20 cellular contexts compared by ENCODE assay signal in the genomic region with DNA sequence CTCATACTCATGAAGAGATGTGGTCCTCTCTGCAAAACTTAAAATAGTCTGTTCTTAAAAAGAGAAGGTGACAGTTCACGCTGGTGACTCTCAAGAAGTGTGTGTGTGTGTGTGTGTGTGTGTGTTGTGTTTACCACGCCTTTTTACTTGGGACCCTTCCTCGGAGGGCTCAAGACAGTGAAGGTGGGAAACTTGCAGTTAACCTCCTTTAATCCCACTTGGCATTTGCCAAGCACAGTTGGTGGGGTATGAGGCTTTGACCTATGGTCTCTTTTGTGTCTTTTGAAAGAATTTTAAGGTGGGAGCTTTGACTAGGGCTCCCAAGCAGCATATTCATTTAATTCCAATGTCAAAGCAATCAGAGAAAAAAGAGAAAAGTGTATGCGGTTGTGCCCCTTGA.
A peak's percentile ranks its signal among the peaks of the same experiment; 100 is the strongest.
DNase-seq lines count a peak whose midpoint lies in the region; ATAC-seq, FAIRE-seq and TF ChIP-seq lines count a peak whose summit lies in the region.
"Had no signal": no experiment of that assay in that cellular context is flagged by ENCODE, and none has a peak within 500 bp of the region (broad histone marks: within the 10 kb centered on the region; RNA-seq: fewer than 3 reads in every experiment).

No MANE protein-coding gene starts in this region.

- ATAC-seq in K562 = no peak
- ATAC-seq in stimulated activated effector memory CD8-positive, alpha-beta T cell treated with anti-CD3 and anti-CD28 coated beads, Interleukin-12 subunit alpha, Interleukin-12 subunit beta, amount 100 ng/mL, for 72 hours = peak; percentile 8
- ATAC-seq in stimulated activated naive CD8-positive, alpha-beta T cell treated with anti-CD3 and anti-CD28 coated beads, Interleukin-15, Interleukin-2, amounts not matched to agents 100 U/mL and 50 U/mL, for 24 hours = no peak

- no peak for TF ChIP-seq RAD21 in K562 (CRISPR knock-in tag; conservative IDR thresholded peaks at IDR 0.05 in 1 of 2, IDR thresholded peaks at IDR 0.05 in 1 of 2)

- intact Hi-C loops in K562 (cut with micrococcal nuclease) = no loop called here

- no peaks in the 10 kb centered on the region for H3K36me3 ChIP-seq in K562 (ENCODE audit: control insufficient read depth, insufficient read depth, low read length)
- H3K36me3 ChIP-seq: BE2C had no signal

- no TSS peak for BruUV-seq in K562 (replicated peaks; lab: Mats Ljungman, UMichigan)

- CTCF ChIA-PET in K562 (lab: Yijun Ruan, JAX; ENCODE audit: low intra/inter-chr PET ratio) = no interaction called here

- H4K20me1 ChIP-seq in K562 (replicated peaks; ENCODE audit: control insufficient read depth, insufficient read depth, low read length) = no peaks in the 10 kb centered on the region

- no peaks in the 10 kb centered on the region for H3K27me3 ChIP-seq in K562 (ENCODE audit: control insufficient read depth in 2 of 2, insufficient read depth in 2 of 2, low read length in 2 of 2)
- H3K27me3 ChIP-seq: BE2C had no signal

- peak overlapping the region; percentile 64 for H2AFZ ChIP-seq in K562 (ENCODE audit: low read depth, low read length)

- H3K9me3 Mint-ChIP-seq in stimulated activated effector memory CD8-positive, alpha-beta T cell treated with anti-CD3 and anti-CD28 coated beads, Interleukin-12 subunit alpha, Interleukin-12 subunit beta, amount 100 ng/mL, for 72 hours = peaks cover 11% of the 10 kb centered on the region

- no peak overlapping the region; a peak in 1 of 4 replicates for H3K9ac ChIP-seq in K562 (ENCODE audit: insufficient read depth in 1 of 2, low read depth in 2 of 2, low read length in 2 of 2)

- no peaks in the 10 kb centered on the region for H3K79me2 ChIP-seq in K562 (ENCODE audit: control insufficient read depth, insufficient read depth, low read length)

- no peak overlapping the region for H3K4me3 Mint-ChIP-seq in stimulated activated effector memory CD8-positive, alpha-beta T cell treated with anti-CD3 and anti-CD28 coated beads, Interleukin-12 subunit alpha, Interleukin-12 subunit beta, amount 100 ng/mL, for 72 hours
- H3K4me3 Mint-ChIP-seq: CD4-positive, CD25-positive, alpha-beta regulatory T cell had no signal

- TF ChIP-seq CTCF in GM12865 (IDR thresholded peaks at IDR 0.05; ENCODE audit: insufficient read depth, low read depth, low read length, missing control alignments) (no peak), K562 (IDR thresholded peaks at IDR 0.05 in 2 of 3, conservative IDR thresholded peaks at IDR 0.05 in 1 of 3; ENCODE audit: insufficient read depth in 2 of 3, low read depth in 1 of 3, low read length in 3 of 3) (no peak)

- TF ChIP-seq EP300 in K562 (IDR thresholded peaks at IDR 0.05; ENCODE audit: low read length) = no peak

- H3K9me1 ChIP-seq in K562 (ENCODE audit: control insufficient read depth, insufficient read depth, low read length) = no peaks in the 10 kb centered on the region

- no peak overlapping the region for H3K27ac Mint-ChIP-seq in stimulated activated effector memory CD8-positive, alpha-beta T cell treated with anti-CD3 and anti-CD28 coated beads, Interleukin-12 subunit alpha, Interleukin-12 subunit beta, amount 100 ng/mL, for 72 hours
- H3K27ac Mint-ChIP-seq: CD4-positive, CD25-positive, alpha-beta regulatory T cell had no signal

- no peak for FAIRE-seq in K562 (lab: Jason Lieb, UNC)
- FAIRE-seq: GM12892, GM18507, H1 had no signal

- H3K4me3 ChIP-seq in GM12865 (ENCODE audit: low read depth, low read length) (no peak overlapping the region), K562 (no peak overlapping the region)

- DNase-seq in GM12865 (ENCODE audit: low read depth) = peak; percentile 3
- no peak for DNase-seq in K562 (ENCODE audit: extremely low read depth in 1 of 4, low spot score in 3 of 4)
- DNase-seq in iPS-NIHi11 (ENCODE audit: low spot score) = peak; percentile 6
- no peak for DNase-seq in stimulated activated effector memory CD8-positive, alpha-beta T cell treated with anti-CD3 and anti-CD28 coated beads, Interleukin-12 subunit alpha, Interleukin-12 subunit beta, amount 100 ng/mL, for 72 hours (ENCODE audit: low spot score in 2 of 2)
- no peak for DNase-seq in cerebellar cortex (ENCODE audit: low spot score)
- DNase-seq in UCSD-AML1 (lab: John Stamatoyannopoulos, UW; ENCODE audit: unreplicated experiment) = no peak
- DNase-seq in stimulated activated naive CD8-positive, alpha-beta T cell treated with anti-CD3 and anti-CD28 coated beads, Interleukin-15, Interleukin-2, amounts not matched to agents 100 U/mL and 50 U/mL, for 24 hours = no peak
- DNase-seq in NCI-H187 (lab: John Stamatoyannopoulos, UW) = no peak
- DNase-seq: BE2C, COR-L47, DMS153, NCI-H1417 treated with DMSO at 0.1 percent for 48 hours, NCI-H1930, NCI-H345, NCI-H524 treated with DMSO at 0.1 percent for 48 hours, SHP77 had no signal

- H3K9me3 ChIP-seq in K562 (replicated peaks; ENCODE audit: control insufficient read depth, insufficient read depth, low read depth, low read length) = no peaks in the 10 kb centered on the region
- H3K9me3 ChIP-seq: BE2C had no signal

- POLR2A ChIA-PET in K562 (lab: Yijun Ruan, JAX) = no interaction called here

- H3K4me1 Mint-ChIP-seq in stimulated activated effector memory CD8-positive, alpha-beta T cell treated with anti-CD3 and anti-CD28 coated beads, Interleukin-12 subunit alpha, Interleukin-12 subunit beta, amount 100 ng/mL, for 72 hours = no peaks in the 10 kb centered on the region
- H3K4me1 Mint-ChIP-seq: CD4-positive, CD25-positive, alpha-beta regulatory T cell had no signal

- no peak for TF ChIP-seq POLR2A in K562 (conservative IDR thresholded peaks at IDR 0.05)

- 17% methylated on average over 4 of the region's 4 CpGs for WGBS in K562 (ENCODE audit: insufficient coverage, low coverage, missing lambda C conversion rate)

- no peak overlapping the region for H3K27ac ChIP-seq in K562 (ENCODE audit: extremely low read depth, low read depth, low read length)

- in situ Hi-C loops in K562 (cut with MboI) = no loop called here

- no peaks in the 10 kb centered on the region for H3K36me3 Mint-ChIP-seq in stimulated activated effector memory CD8-positive, alpha-beta T cell treated with anti-CD3 and anti-CD28 coated beads, Interleukin-12 subunit alpha, Interleukin-12 subunit beta, amount 100 ng/mL, for 72 hours
- H3K36me3 Mint-ChIP-seq: CD4-positive, CD25-positive, alpha-beta regulatory T cell had no signal

- H3K4me1 ChIP-seq in K562 (replicated peaks in 1 of 2; ENCODE audit: control insufficient read depth in 2 of 2, insufficient read depth in 2 of 2, low read length in 2 of 2) = peaks cover 0 to 3% of the 10 kb centered on the region in 2 experiments; a peak in 1 of 5 replicates

- H3K4me2 ChIP-seq in K562 (ENCODE audit: insufficient read depth, low read length) = no peak overlapping the region

TF ChIP-seq in K562, 482 proteins besides CTCF, POLR2A, EP300 and RAD21:
- TF ChIP-seq SNRNP70 (optimal IDR thresholded peaks at IDR 0.05; ENCODE audit: low read depth, low read length) (no peak), CREBBP (IDR thresholded peaks at IDR 0.05; ENCODE audit: low read depth, low read length) (no peak), ZNF77 (CRISPR knock-in tag; IDR thresholded peaks at IDR 0.05) (no peak), ZNF212 (CRISPR knock-in tag; IDR thresholded peaks at IDR 0.05) (no peak)
- TF ChIP-seq, protein P1, sequence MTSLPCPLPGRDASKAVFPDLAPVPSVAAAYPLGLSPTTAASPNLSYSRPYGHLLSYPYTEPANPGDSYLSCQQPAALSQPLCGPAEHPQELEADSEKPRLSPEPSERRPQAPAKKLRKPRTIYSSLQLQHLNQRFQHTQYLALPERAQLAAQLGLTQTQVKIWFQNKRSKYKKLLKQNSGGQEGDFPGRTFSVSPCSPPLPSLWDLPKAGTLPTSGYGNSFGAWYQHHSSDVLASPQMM (CRISPR knock-in tag; IDR thresholded peaks at IDR 0.05) = no peak

Comparison
In these comparisons a context has a peak if more than half of its experiments do, and no peak if none do; other contexts are left out.
1. DNase-seq: peak in GM12865 (single experiment) and iPS-NIHi11 (single experiment); none in K562 (0 of 4), stimulated activated effector memory CD8-positive, alpha-beta T cell treated with anti-CD3 and anti-CD28 coated beads, Interleukin-12 subunit alpha, Interleukin-12 subunit beta, amount 100 ng/mL, for 72 hours (0 of 2), cerebellar cortex (single experiment), UCSD-AML1 (single experiment), stimulated activated naive CD8-positive, alpha-beta T cell treated with anti-CD3 and anti-CD28 coated beads, Interleukin-15, Interleukin-2, amounts not matched to agents 100 U/mL and 50 U/mL, for 24 hours (single experiment) and NCI-H187 (0 of 2).